ENCODE assay signal across 8 cellular contexts in genomic region chr3:126703512-126704493, GRCh38.
DNase-seq lines count a peak whose midpoint lies in the region; ATAC-seq lines count a peak whose summit lies in the region.

CHCHD6 (plus strand) TSS chr3:126704240; CDS start chr3:126704313, 73 bp downstream.

- peaks cover 23% of the 10 kb centered on the region for H3K4me1 ChIP-seq in BLaER1

- no peaks in the 10 kb centered on the region for H3K27me3 ChIP-seq in BLaER1

- peak within 1 kb of the TSS; percentile 83 for H3K4me3 ChIP-seq in BLaER1

- peak within 1 kb of the TSS; percentile 95 for H3K4me2 ChIP-seq in BLaER1

- peaks cover 11% of the 10 kb centered on the region; the same call in 1 of the 2 replicates for H3K36me3 ChIP-seq in BLaER1

- DNase-seq in NCI-H526 (lab: John Stamatoyannopoulos, UW) (peak; percentile 96 to 99), dedifferentiated amniotic fluid mesenchymal stem cell (ENCODE audit: extremely low spot score) (peak; percentile 93), left kidney (ENCODE audit: low read depth, low spot score) (peak; percentile 98)
- DNase-seq in activated CD4-positive, alpha-beta T cell treated with anti-CD3 and anti-CD28 coated beads, Interleukin-2, amount 50 U/mL, for 1 hour = peak; percentile 96
- peak; percentile 96 for DNase-seq in stimulated activated CD4-positive, alpha-beta T cell treated with anti-CD3 and anti-CD28 coated beads, Interleukin-1b, Interleukin-23, amount 100 ng/mL, for 48 hours

- peaks cover 21% of the 10 kb centered on the region; the same call in 1 of the 2 replicates for H4K20me1 ChIP-seq in BLaER1

- H3K9ac ChIP-seq in BLaER1 = peak within 1 kb of the TSS; percentile 76

- H3K27ac ChIP-seq in BLaER1 = peak within 1 kb of the TSS; percentile 8; the same call in 1 of the 2 replicates

- H3K9me3 ChIP-seq in BLaER1 = peaks cover 4% of the 10 kb centered on the region; the same call in 1 of the 2 replicates

- ATAC-seq in GM19328 (IDR thresholded peaks at IDR 0.05; ENCODE audit: unreplicated experiment) (peak; percentile 98), HG03469 (IDR thresholded peaks at IDR 0.05; ENCODE audit: unreplicated experiment) (peak; percentile 87)

Comparison
In these comparisons a context has a peak if more than half of its experiments do, and no peak if none do; other contexts are left out.
1. Peak in every context shown above with its lines: DNase-seq, ATAC-seq, H3K4me3 ChIP-seq and H3K27ac ChIP-seq.